1 cellular context compared by ENCODE assay signal in genomic region chr19:44212865-44213346, GRCh38.
TF ChIP-seq lines count a peak whose summit lies in the region.

No MANE protein-coding gene starts in this region.

TF ChIP-seq in HCT116, 20 proteins besides CTCF, POLR2A, EP300 and RAD21 (continued from another document):
- TF ChIP-seq ATF3 (IDR thresholded peaks at IDR 0.05) (no peak), FOSL1 (IDR thresholded peaks at IDR 0.05; ENCODE audit: low read depth) (no peak)
